ENCODE assay signal across 21 cellular contexts in genomic region chr20:11221046-11221445, GRCh38.
"Had no signal": no experiment of that assay in that cellular context is flagged by ENCODE, and none has a peak within 500 bp of the region (broad histone marks: within the 10 kb centered on the region; RNA-seq: fewer than 3 reads in every experiment).

No MANE protein-coding gene starts in this region.

- H3K9me3 ChIP-seq: colonic mucosa, left ventricle myocardium inferior, lower lobe of right lung, neutrophil, thyroid gland, uterus had no signal

- DNase-seq: cerebellar nuclear complex; colonic mucosa; dermis blood vessel endothelial cell; erythroblast; foreskin keratinocyte; immature natural killer cell; kidney; left cardiac atrium; left ventricle myocardium inferior; lower lobe of right lung; midbrain; posterior cingulate gyrus; stimulated activated CD4-positive, alpha-beta T cell treated with anti-CD3 and anti-CD28 coated beads, Interleukin-2, amount 100 ng/mL, for 48 hours; stimulated activated naive CD4-positive, alpha-beta T cell treated with Interleukin-2 at 50 U/mL for 16 hours; thyroid gland; uterus had no signal

- H3K4me3 ChIP-seq: colonic mucosa, left ventricle myocardium inferior, lower lobe of right lung, thyroid gland, uterus had no signal

- H3K27me3 Mint-ChIP-seq: memory B cell had no signal

- H3K4me1 Mint-ChIP-seq: memory B cell had no signal

- ATAC-seq: foreskin keratinocyte; lower lobe of right lung; natural killer cell treated with Interleukin-12 subunit alpha and Interleukin-12 subunit beta and Interleukin-15 and Interleukin-18, amount 100 ng/mL, for 72 hours; sciatic nerve had no signal

- H3K27me3 ChIP-seq: colonic mucosa, foreskin keratinocyte, neutrophil, thyroid gland, uterus had no signal

- H3K27ac Mint-ChIP-seq: immature natural killer cell; memory B cell; natural killer cell treated with Interleukin-12 subunit alpha and Interleukin-12 subunit beta and Interleukin-15 and Interleukin-18, amount 100 ng/mL, for 72 hours; type B pancreatic cell had no signal

- H3K4me1 ChIP-seq: foreskin keratinocyte, thyroid gland, uterus had no signal

- H3K27ac ChIP-seq: colonic mucosa, foreskin keratinocyte, left ventricle myocardium inferior, lower lobe of right lung, neutrophil, thyroid gland, uterus had no signal

- H3K9me3 Mint-ChIP-seq: immature natural killer cell, type B pancreatic cell had no signal

- H3K36me3 Mint-ChIP-seq: immature natural killer cell; memory B cell; natural killer cell treated with Interleukin-12 subunit alpha and Interleukin-12 subunit beta and Interleukin-15 and Interleukin-18, amount 100 ng/mL, for 72 hours; type B pancreatic cell had no signal

- FAIRE-seq: kidney had no signal

- H3K36me3 ChIP-seq: colonic mucosa, left ventricle myocardium inferior, lower lobe of right lung, neutrophil, thyroid gland, uterus had no signal

- H3K4me3 Mint-ChIP-seq: immature natural killer cell; memory B cell; natural killer cell treated with Interleukin-12 subunit alpha and Interleukin-12 subunit beta and Interleukin-15 and Interleukin-18, amount 100 ng/mL, for 72 hours; type B pancreatic cell had no signal
